12 cellular contexts compared by ENCODE assay signal in genomic region chr4:22179124-22179874, GRCh38.
DNase-seq lines count a peak whose midpoint lies in the region; ATAC-seq and TF ChIP-seq lines count a peak whose summit lies in the region.
"Had no signal": no experiment of that assay in that cellular context is flagged by ENCODE, and none has a peak within 500 bp of the region (broad histone marks: within the 10 kb centered on the region; RNA-seq: fewer than 3 reads in every experiment).

No MANE protein-coding gene starts in this region.

- no peaks in the 10 kb centered on the region for H3K79me2 ChIP-seq in GM23248 (ENCODE audit: insufficient read depth)

- peak; percentile 89 for DNase-seq in GM23248
- peak; percentile 95 for DNase-seq in fibroblast of peridontal ligament (ENCODE audit: extremely low read depth)
- DNase-seq in skeletal muscle cell (ENCODE audit: low read depth) = peak; percentile 86
- no peak for DNase-seq in retina
- DNase-seq in DMS 273 treated with DMSO at 0.1 percent for 48 hours (lab: John Stamatoyannopoulos, UW) = no peak
- DNase-seq in effector memory CD4-positive, alpha-beta T cell = no peak
- no peak for DNase-seq in cortex of kidney (lab: John Stamatoyannopoulos, UW)
- DNase-seq: left colon; NCI-H187; stimulated activated CD4-positive, alpha-beta T cell treated with anti-CD3 and anti-CD28 coated beads, Interleukin-4, amount 100 ng/mL, for 24 hours had no signal

- H3K36me3 ChIP-seq in GM23248 (ENCODE audit: low read depth) = no peaks in the 10 kb centered on the region
- H3K36me3 ChIP-seq in effector memory CD4-positive, alpha-beta T cell (ENCODE audit: control insufficient read depth, insufficient read depth, low read length) = no peaks in the 10 kb centered on the region
- H3K36me3 ChIP-seq: ascending aorta had no signal

- H3K9me2 ChIP-seq in GM23248 (ENCODE audit: insufficient read depth) = no peaks in the 10 kb centered on the region

- WGBS in GM23248 (ENCODE audit: low coverage in 1 of 2, low lambda C conversion rate in 2 of 2, missing lambda C conversion rate in 2 of 2), 2 experiments = 0 to 5% methylated on average over 1 of the region's 1 CpG

- H3K27me3 ChIP-seq in GM23248 (replicated peaks; ENCODE audit: insufficient read depth) = no peaks in the 10 kb centered on the region
- H3K27me3 ChIP-seq in effector memory CD4-positive, alpha-beta T cell (replicated peaks; ENCODE audit: control insufficient read depth, insufficient read depth, low read length, poor library complexity, severe bottlenecking) = no peaks in the 10 kb centered on the region
- H3K27me3 ChIP-seq: ascending aorta had no signal

- peak overlapping the region; percentile 76 for H3K27ac ChIP-seq in GM23248
- no peak overlapping the region for H3K27ac ChIP-seq in effector memory CD4-positive, alpha-beta T cell (ENCODE audit: insufficient read depth, low read length, poor library complexity, severe bottlenecking)
- H3K27ac ChIP-seq: ascending aorta had no signal

- peaks cover 31% of the 10 kb centered on the region for H3F3A ChIP-seq in GM23248 (ENCODE audit: insufficient read depth)

- H4K20me1 ChIP-seq in GM23248 (ENCODE audit: insufficient read depth) = no peaks in the 10 kb centered on the region

- peaks cover 20% of the 10 kb centered on the region for H3K4me1 ChIP-seq in GM23248 (ENCODE audit: insufficient read depth)
- H3K4me1 ChIP-seq in effector memory CD4-positive, alpha-beta T cell (ENCODE audit: control insufficient read depth, insufficient read depth, low read length, poor library complexity, severe bottlenecking) = no peaks in the 10 kb centered on the region
- H3K4me1 ChIP-seq: ascending aorta had no signal

- no peak overlapping the region for H3K9ac ChIP-seq in GM23248

- H3K9me3 ChIP-seq in GM23248 (ENCODE audit: low read depth) = no peaks in the 10 kb centered on the region
- H3K9me3 ChIP-seq in effector memory CD4-positive, alpha-beta T cell (ENCODE audit: control insufficient read depth, low read length) = no peaks in the 10 kb centered on the region
- H3K9me3 ChIP-seq: ascending aorta had no signal

- H3K4me2 ChIP-seq in GM23248 (ENCODE audit: unreplicated experiment) = peak overlapping the region; percentile 63

- peak; percentile 98 for ATAC-seq in SK-N-SH treated with all-trans-retinoic acid at 6 μM for 48 hours
- ATAC-seq: left colon had no signal

- in situ Hi-C loops in GM23248 (cut with MboI) = no loop called here

- no peak overlapping the region for H2AFZ ChIP-seq in GM23248

- H3K4me3 ChIP-seq in GM23248 = peak overlapping the region; percentile 30; the same call in 1 of the 2 replicates
- H3K4me3 ChIP-seq in skeletal muscle cell (ENCODE audit: low read depth, low read length) = no peak overlapping the region
- no peak overlapping the region for H3K4me3 ChIP-seq in effector memory CD4-positive, alpha-beta T cell (ENCODE audit: insufficient read depth, low read depth, low read length, poor library complexity, severe bottlenecking)
- H3K4me3 ChIP-seq: ascending aorta had no signal

TF ChIP-seq in SK-N-SH treated with all-trans-retinoic acid at 6 μM for 48 hours, 23 proteins besides CTCF, POLR2A, EP300 and RAD21:
- TF ChIP-seq ZFP3 (CRISPR knock-in tag; IDR thresholded peaks at IDR 0.05) = no peak
- no peak for TF ChIP-seq ZNF70 (CRISPR knock-in tag; IDR thresholded peaks at IDR 0.05)
- no peak for TF ChIP-seq TCF4 (CRISPR knock-in tag; IDR thresholded peaks at IDR 0.05; ENCODE audit: borderline replicate concordance)
- no peak for TF ChIP-seq TSHZ2 (CRISPR knock-in tag; IDR thresholded peaks at IDR 0.05)
- no peak for TF ChIP-seq ZFP30 (CRISPR knock-in tag; IDR thresholded peaks at IDR 0.05)
- TF ChIP-seq CREB5 (CRISPR knock-in tag; IDR thresholded peaks at IDR 0.05; ENCODE audit: low read depth) = no peak
- TF ChIP-seq ARNTL (CRISPR knock-in tag; IDR thresholded peaks at IDR 0.05; ENCODE audit: borderline replicate concordance, low read depth) = no peak
- TF ChIP-seq POU6F1 (CRISPR knock-in tag; IDR thresholded peaks at IDR 0.05; ENCODE audit: borderline replicate concordance, low read depth) = no peak
- no peak for TF ChIP-seq ZNF565 (CRISPR knock-in tag; conservative IDR thresholded peaks at IDR 0.05; ENCODE audit: low read depth)
- TF ChIP-seq OSR1 (CRISPR knock-in tag; IDR thresholded peaks at IDR 0.05) = no peak
- peak; percentile 54; the same call in 1 of the 2 replicates for TF ChIP-seq TOX (CRISPR knock-in tag; IDR thresholded peaks at IDR 0.05; ENCODE audit: borderline replicate concordance)
- peak; percentile 55; the same call in 1 of the 2 replicates for TF ChIP-seq ZC3H10 (CRISPR knock-in tag; IDR thresholded peaks at IDR 0.05)
- peak; percentile 70; the same call in 1 of the 2 replicates for TF ChIP-seq RARB (CRISPR knock-in tag; IDR thresholded peaks at IDR 0.05)
- TF ChIP-seq GLIS3 (CRISPR knock-in tag; IDR thresholded peaks at IDR 0.05) = no peak
- no peak for TF ChIP-seq BACH2 (CRISPR knock-in tag; IDR thresholded peaks at IDR 0.05; ENCODE audit: borderline replicate concordance)
- TF ChIP-seq PPARA (CRISPR knock-in tag; IDR thresholded peaks at IDR 0.05; ENCODE audit: borderline replicate concordance) = no peak
- no peak for TF ChIP-seq CSDC2 (CRISPR knock-in tag; IDR thresholded peaks at IDR 0.05)
- TF ChIP-seq SNAI2 (CRISPR knock-in tag; IDR thresholded peaks at IDR 0.05) = no peak
- no peak for TF ChIP-seq ISL1 (CRISPR knock-in tag; IDR thresholded peaks at IDR 0.05)

Comparison
In these comparisons a context has a peak if more than half of its experiments do, and no peak if none do; other contexts are left out.
1. DNase-seq: peak in GM23248 (single experiment), fibroblast of peridontal ligament (single experiment) and skeletal muscle cell (single experiment); none in retina (single experiment), DMS 273 treated with DMSO at 0.1 percent for 48 hours (single experiment), effector memory CD4-positive, alpha-beta T cell (0 of 3) and cortex of kidney (single experiment).